19 cellular contexts compared by ENCODE assay signal in genomic region chrX:32948130-32948529, GRCh38.
DNase-seq lines count a peak whose midpoint lies in the region; ATAC-seq and TF ChIP-seq lines count a peak whose summit lies in the region.
"Had no signal": no experiment of that assay in that cellular context is flagged by ENCODE, and none has a peak within 500 bp of the region (broad histone marks: within the 10 kb centered on the region; RNA-seq: fewer than 3 reads in every experiment).

No MANE protein-coding gene starts in this region.

- no peak for ATAC-seq in effector memory CD8-positive, alpha-beta T cell (replicated peaks)
- ATAC-seq in GM21423 (IDR thresholded peaks at IDR 0.05; ENCODE audit: unreplicated experiment), result no peak
- ATAC-seq: A549, GM23338, HepG2 had no signal

- H3K4me1 Mint-ChIP-seq in MCF 10A (ENCODE audit: insufficient read depth, unreplicated experiment), result no peaks in the 10 kb centered on the region
- peaks cover 10% of the 10 kb centered on the region for H3K4me1 Mint-ChIP-seq in mesothelial cell of epicardium
- no peaks in the 10 kb centered on the region for H3K4me1 Mint-ChIP-seq in activated T-helper 1 cell treated with anti-CD3 and anti-CD28 coated beads, Interleukin-12 subunit alpha, Interleukin-12 subunit beta, Interleukin-2, Interleukin-4 antibody, amounts not matched to agents 30 ng/mL and 10 ng/mL and 1 ng/mL, durations not matched to agents 14 hours and 24 hours and 36 hours (ENCODE audit: low read depth)
- no peaks in the 10 kb centered on the region for H3K4me1 Mint-ChIP-seq in effector memory CD8-positive, alpha-beta T cell (ENCODE audit: low read depth in 2 of 2)
- H3K4me1 Mint-ChIP-seq: GM23338 had no signal

- BruUV-seq in MCF 10A (replicated peaks; lab: Mats Ljungman, UMichigan), result no TSS peak
- no TSS peak for BruUV-seq in OCI-LY7 (replicated peaks; lab: Mats Ljungman, UMichigan)

- H4K20me1 ChIP-seq in OCI-LY7 (ENCODE audit: insufficient read depth, low read length), result no peaks in the 10 kb centered on the region

- intact Hi-C loops in breast epithelium (cut with DNase I; ENCODE audit: low total_unique reads), result no loop called here
- intact Hi-C loops in MCF 10A (cut with micrococcal nuclease), result no loop called here
- intact Hi-C loops in OCI-LY7 (cut with micrococcal nuclease; ENCODE audit: unreplicated experiment), result no loop called here
- intact Hi-C loops in activated T-helper 1 cell treated with anti-CD3 and anti-CD28 coated beads, Interleukin-12 subunit alpha, Interleukin-12 subunit beta, Interleukin-2, Interleukin-4 antibody, amounts not matched to agents 30 ng/mL and 10 ng/mL and 1 ng/mL, durations not matched to agents 14 hours and 24 hours and 36 hours (cut with micrococcal nuclease), result no loop called here

- no peaks in the 10 kb centered on the region for H3K9me2 ChIP-seq in OCI-LY7 (ENCODE audit: insufficient read depth, low read length)

- no peak for TF ChIP-seq POLR2A in breast epithelium (IDR thresholded peaks at IDR 0.05)

- no peak for DNase-seq in breast epithelium (ENCODE audit: low spot score in 2 of 2)
- DNase-seq in MCF 10A (ENCODE audit: unreplicated experiment), result no peak
- DNase-seq in OCI-LY7 (ENCODE audit: low spot score), result no peak
- DNase-seq in mesothelial cell of epicardium (ENCODE audit: low spot score in 2 of 2, unreplicated experiment in 2 of 2), result no peak
- no peak for DNase-seq in activated T-helper 1 cell treated with anti-CD3 and anti-CD28 coated beads, Interleukin-12 subunit alpha, Interleukin-12 subunit beta, Interleukin-2, Interleukin-4 antibody, amounts not matched to agents 30 ng/mL and 10 ng/mL and 1 ng/mL, durations not matched to agents 14 hours and 24 hours and 36 hours (ENCODE audit: low spot score)
- no peak for DNase-seq in effector memory CD8-positive, alpha-beta T cell
- DNase-seq: AML-193; Caco-2; CD4-positive, alpha-beta T cell; DMS153; DMS79; GDM1; HCEC 1CT had no signal

- peak overlapping the region; percentile 54; the same call in 1 of the 2 replicates for H2AFZ ChIP-seq in OCI-LY7 (ENCODE audit: low read length)
- H2AFZ ChIP-seq: GM23338 had no signal

- H3K4me3 ChIP-seq in breast epithelium, result no peak overlapping the region
- H3K4me3 ChIP-seq in OCI-LY7 (ENCODE audit: low read depth, low read length, poor library complexity, severe bottlenecking), result no peak overlapping the region
- H3K4me3 ChIP-seq: A549, GM23338 had no signal

- no peaks in the 10 kb centered on the region for H3K9me3 Mint-ChIP-seq in MCF 10A (ENCODE audit: unreplicated experiment)
- no peaks in the 10 kb centered on the region for H3K9me3 Mint-ChIP-seq in mesothelial cell of epicardium
- H3K9me3 Mint-ChIP-seq in activated T-helper 1 cell treated with anti-CD3 and anti-CD28 coated beads, Interleukin-12 subunit alpha, Interleukin-12 subunit beta, Interleukin-2, Interleukin-4 antibody, amounts not matched to agents 30 ng/mL and 10 ng/mL and 1 ng/mL, durations not matched to agents 14 hours and 24 hours and 36 hours, result no peaks in the 10 kb centered on the region
- no peaks in the 10 kb centered on the region for H3K9me3 Mint-ChIP-seq in effector memory CD8-positive, alpha-beta T cell
- H3K9me3 Mint-ChIP-seq: CD4-positive, alpha-beta T cell; GM23338 had no signal

- H3K27me3 ChIP-seq in breast epithelium, result no peaks in the 10 kb centered on the region

- H3K27me3 Mint-ChIP-seq in MCF 10A (ENCODE audit: insufficient read depth, unreplicated experiment), result peaks cover 35% of the 10 kb centered on the region
- no peaks in the 10 kb centered on the region for H3K27me3 Mint-ChIP-seq in mesothelial cell of epicardium (ENCODE audit: low read depth)
- H3K27me3 Mint-ChIP-seq in activated T-helper 1 cell treated with anti-CD3 and anti-CD28 coated beads, Interleukin-12 subunit alpha, Interleukin-12 subunit beta, Interleukin-2, Interleukin-4 antibody, amounts not matched to agents 30 ng/mL and 10 ng/mL and 1 ng/mL, durations not matched to agents 14 hours and 24 hours and 36 hours (ENCODE audit: insufficient read depth), result no peaks in the 10 kb centered on the region
- H3K27me3 Mint-ChIP-seq in effector memory CD8-positive, alpha-beta T cell, result no peaks in the 10 kb centered on the region
- H3K27me3 Mint-ChIP-seq: CD4-positive, alpha-beta T cell had no signal

- H3K4me3 Mint-ChIP-seq in MCF 10A (ENCODE audit: unreplicated experiment) (no peak overlapping the region), mesothelial cell of epicardium (no peak overlapping the region)
- no peak overlapping the region for H3K4me3 Mint-ChIP-seq in activated T-helper 1 cell treated with anti-CD3 and anti-CD28 coated beads, Interleukin-12 subunit alpha, Interleukin-12 subunit beta, Interleukin-2, Interleukin-4 antibody, amounts not matched to agents 30 ng/mL and 10 ng/mL and 1 ng/mL, durations not matched to agents 14 hours and 24 hours and 36 hours
- H3K4me3 Mint-ChIP-seq in effector memory CD8-positive, alpha-beta T cell, result no peak overlapping the region
- H3K4me3 Mint-ChIP-seq: CD4-positive, alpha-beta T cell; GM23338 had no signal

- H3K36me3 Mint-ChIP-seq in MCF 10A (ENCODE audit: insufficient read depth, unreplicated experiment) (no peaks in the 10 kb centered on the region), mesothelial cell of epicardium (no peaks in the 10 kb centered on the region)
- no peaks in the 10 kb centered on the region for H3K36me3 Mint-ChIP-seq in activated T-helper 1 cell treated with anti-CD3 and anti-CD28 coated beads, Interleukin-12 subunit alpha, Interleukin-12 subunit beta, Interleukin-2, Interleukin-4 antibody, amounts not matched to agents 30 ng/mL and 10 ng/mL and 1 ng/mL, durations not matched to agents 14 hours and 24 hours and 36 hours (ENCODE audit: low read depth)
- no peaks in the 10 kb centered on the region for H3K36me3 Mint-ChIP-seq in effector memory CD8-positive, alpha-beta T cell (ENCODE audit: insufficient read depth)

- H3K36me3 ChIP-seq in breast epithelium (no peaks in the 10 kb centered on the region), OCI-LY7 (ENCODE audit: insufficient read depth, low read length) (no peaks in the 10 kb centered on the region)

- TF ChIP-seq CTCF in breast epithelium (IDR thresholded peaks at IDR 0.05), result no peak
- TF ChIP-seq CTCF in MCF 10A (IDR thresholded peaks at IDR 0.05; ENCODE audit: unreplicated experiment), result no peak
- TF ChIP-seq CTCF in OCI-LY7 (conservative IDR thresholded peaks at IDR 0.05; ENCODE audit: low read length), result no peak
- TF ChIP-seq CTCF in mesothelial cell of epicardium (IDR thresholded peaks at IDR 0.05; ENCODE audit: unreplicated experiment), result no peak

- H3K27ac Mint-ChIP-seq in MCF 10A (ENCODE audit: low read depth, unreplicated experiment) (no peak overlapping the region), mesothelial cell of epicardium (peak overlapping the region; percentile 51)
- H3K27ac Mint-ChIP-seq in activated T-helper 1 cell treated with anti-CD3 and anti-CD28 coated beads, Interleukin-12 subunit alpha, Interleukin-12 subunit beta, Interleukin-2, Interleukin-4 antibody, amounts not matched to agents 30 ng/mL and 10 ng/mL and 1 ng/mL, durations not matched to agents 14 hours and 24 hours and 36 hours, result no peak overlapping the region
- no peak overlapping the region for H3K27ac Mint-ChIP-seq in effector memory CD8-positive, alpha-beta T cell
- H3K27ac Mint-ChIP-seq: CD4-positive, alpha-beta T cell; GM23338 had no signal

- H3K79me2 ChIP-seq in OCI-LY7 (ENCODE audit: insufficient read depth, low read depth, low read length), result no peaks in the 10 kb centered on the region

- POLR2A ChIA-PET in MCF 10A (lab: Yijun Ruan, JAX) (interaction anchor here (0.6 kb wide), 1 partner anchor 585 kb away, joined by 3 read pairs; no protein-coding TSS in a partner anchor), OCI-LY7 (lab: Charles Lee) (interaction anchor here (0.7 kb wide), 1 partner anchor 17 kb away, joined by 6 read pairs; no protein-coding TSS in a partner anchor)

- CTCF ChIA-PET in MCF 10A (lab: Yijun Ruan, JAX) (interaction anchor here (0.6 kb wide), 1 partner anchor 1024 kb away, joined by 3 read pairs; no protein-coding TSS in a partner anchor), OCI-LY7 (lab: Charles Lee; ENCODE audit: unreplicated experiment) (no interaction called here)

- H3K4me1 ChIP-seq in breast epithelium (no peaks in the 10 kb centered on the region), OCI-LY7 (ENCODE audit: insufficient read depth, low read length, poor library complexity, severe bottlenecking) (peaks cover 7% of the 10 kb centered on the region)
- H3K4me1 ChIP-seq: A549, Caco-2 had no signal

- peak overlapping the region; percentile 12 to 25 for H3K27ac ChIP-seq in breast epithelium
- H3K27ac ChIP-seq in OCI-LY7 (ENCODE audit: low read depth, low read length, poor library complexity, severe bottlenecking), result no peak overlapping the region
- H3K27ac ChIP-seq: 22Rv1, A549, C4-2B had no signal

- H3K4me2 ChIP-seq in OCI-LY7 (ENCODE audit: low read length), result no peak overlapping the region
- H3K4me2 ChIP-seq: A549, GM23338 had no signal

- H3K9me3 ChIP-seq in breast epithelium, result no peaks in the 10 kb centered on the region
- no peaks in the 10 kb centered on the region for H3K9me3 ChIP-seq in OCI-LY7 (ENCODE audit: low read length)
- H3K9me3 ChIP-seq: A549, Caco-2 had no signal
